Comparison of ENCODE assay signal across 8 cellular contexts in the genomic region with DNA sequence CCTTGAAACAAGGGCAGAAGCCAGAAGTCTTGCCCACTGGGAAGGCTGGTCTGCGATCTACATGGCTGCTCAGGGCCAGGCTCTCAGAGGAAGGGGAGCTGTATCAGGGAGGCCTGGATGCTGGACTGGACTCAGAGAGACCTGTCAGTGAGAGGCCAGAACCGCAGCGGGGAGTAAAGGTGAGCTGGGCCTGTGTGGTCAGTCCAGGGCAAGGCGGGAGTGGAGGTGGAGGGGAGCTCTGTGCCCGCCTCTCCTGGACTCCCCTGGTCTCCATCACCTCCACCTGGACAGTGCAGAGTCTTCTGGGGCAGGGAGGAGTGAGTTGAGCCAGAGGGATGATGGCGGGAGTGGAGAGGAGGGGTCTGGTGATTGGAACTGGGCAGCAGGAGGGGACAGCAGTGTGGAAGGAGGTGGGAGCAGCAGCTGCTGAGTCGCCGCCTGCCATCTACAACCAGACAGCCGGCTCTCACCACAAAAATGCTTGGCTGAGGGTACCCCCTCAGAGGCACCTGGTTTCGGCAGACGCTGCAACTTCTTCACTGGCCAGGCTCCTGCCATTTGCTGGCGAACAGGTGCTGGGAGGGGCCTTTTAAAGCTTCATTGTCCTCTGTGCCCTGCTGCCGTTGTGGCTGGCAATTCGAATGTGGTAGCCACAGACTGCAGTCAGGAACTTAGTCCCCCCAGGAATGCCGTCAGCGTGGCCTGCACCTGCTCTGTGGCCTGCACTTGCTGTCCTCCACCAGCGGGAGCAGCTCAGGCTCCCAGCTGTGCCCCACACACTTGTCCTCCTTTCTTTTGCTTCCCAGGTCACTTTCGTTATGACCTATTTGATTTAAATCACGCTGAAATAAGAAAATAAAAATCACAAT. TPM values are rescaled to one million over a fixed set of nuclear protein-coding genes. Genes with fewer than 3 reads are reported as not detected.
A peak's percentile ranks its signal among the peaks of the same experiment; 100 is the strongest.
DNase-seq lines count a peak whose midpoint lies in the region; ATAC-seq, FAIRE-seq and TF ChIP-seq lines count a peak whose summit lies in the region.

No MANE protein-coding gene starts in this region.

- H3K9me3 ChIP-seq in SJSA1 (replicated peaks) (no peaks in the 10 kb centered on the region), left ventricle myocardium inferior (replicated peaks) (no peaks in the 10 kb centered on the region)

- peak overlapping the region; percentile 63 for H3K27ac ChIP-seq in SJSA1
- H3K27ac ChIP-seq in left ventricle myocardium inferior (replicated peaks): peak overlapping the region; percentile 96
- H3K27ac ChIP-seq in skin epidermis: peak overlapping the region in 14 of 21 experiments; percentile 5 to 72 (median 31)

- DNase-seq in GM19239 (ENCODE audit: insufficient read length, low spot score) (no peak), SJSA1 (ENCODE audit: low read depth in 1 of 2, low spot score in 2 of 2) (peak in 1 of 2 experiments; percentile 41), left ventricle myocardium inferior (no peak), GM20000 (ENCODE audit: low spot score) (no peak), NCI-H774 (lab: John Stamatoyannopoulos, UW) (no peak)
- DNase-seq in activated T-cell treated with anti-CD3 and anti-CD28 coated beads, Interleukin-2, amount 50 U/mL, for 1 hour: no peak

- H3K36me3 ChIP-seq in SJSA1 (no peaks in the 10 kb centered on the region; the same call in 1 of the 2 replicates), left ventricle myocardium inferior (no peaks in the 10 kb centered on the region)

- no peaks in the 10 kb centered on the region for H3K27me3 ChIP-seq in SJSA1 (replicated peaks)
- H3K27me3 ChIP-seq in left ventricle myocardium inferior (ENCODE audit: low read depth): no peaks in the 10 kb centered on the region

- peak; percentile 53 for TF ChIP-seq CTCF in left ventricle myocardium inferior (IDR thresholded peaks at IDR 0.05; ENCODE audit: borderline replicate concordance)
- TF ChIP-seq CTCF in GM20000 (IDR thresholded peaks at IDR 0.05; ENCODE audit: extremely low read depth, missing control alignments): no peak

- ATAC-seq in HG03432 (IDR thresholded peaks at IDR 0.05; ENCODE audit: unreplicated experiment): no peak

- H3K4me1 ChIP-seq in SJSA1 (replicated peaks): peaks cover 71% of the 10 kb centered on the region
- peaks cover 96% of the 10 kb centered on the region for H3K4me1 ChIP-seq in left ventricle myocardium inferior

- H3K4me3 ChIP-seq in SJSA1: no peak overlapping the region
- peak overlapping the region; percentile 85 for H3K4me3 ChIP-seq in left ventricle myocardium inferior
- H3K4me3 ChIP-seq in skin epidermis: peak overlapping the region in 1 of 7 experiments; percentile 6

- intact Hi-C loops in left ventricle myocardium inferior (cut with micrococcal nuclease): no loop called here

- FAIRE-seq in GM19239 (lab: Jason Lieb, UNC): peak; percentile 23

RNA-seq across cellular contexts. Expression of a gene that starts 3.5 kb away (rescaled TPM):
- 9.2 and 19.7 TPM in 2 replicates for total RNA-seq in SJSA1 (2014; rRNA removed; shearing (Covaris generic))
- 103 TPM for total RNA-seq in left ventricle myocardium inferior

RNA-seq across cellular contexts. Expression of a gene that starts 15.5 kb away (rescaled TPM):
- total RNA-seq in SJSA1 (2014; rRNA removed; shearing (Covaris generic)): 4.9 and 6.8 TPM in 2 replicates
- total RNA-seq in left ventricle myocardium inferior: 27.5 TPM

RNA-seq across cellular contexts. Expression of a gene that starts 37.6 kb away (rescaled TPM):
- total RNA-seq in SJSA1 (2014; rRNA removed; shearing (Covaris generic)): 59.6 and 88.5 TPM in 2 replicates
- 14.2 TPM for total RNA-seq in left ventricle myocardium inferior

RNA-seq across cellular contexts. Expression of a gene that starts 52.0 kb away (rescaled TPM):
- not detected in 2 replicates for total RNA-seq in SJSA1 (2014; rRNA removed; shearing (Covaris generic))
- not detected for total RNA-seq in left ventricle myocardium inferior

Comparison
In these comparisons a context has a peak if more than half of its experiments do, and no peak if none do; other contexts are left out.
1. H3K27ac ChIP-seq: peak in every context shown above with its lines; median percentile 96 in left ventricle myocardium inferior; 63 in SJSA1; 31 in skin epidermis.